ENCODE assay signal across 8 cellular contexts in the genomic region with DNA sequence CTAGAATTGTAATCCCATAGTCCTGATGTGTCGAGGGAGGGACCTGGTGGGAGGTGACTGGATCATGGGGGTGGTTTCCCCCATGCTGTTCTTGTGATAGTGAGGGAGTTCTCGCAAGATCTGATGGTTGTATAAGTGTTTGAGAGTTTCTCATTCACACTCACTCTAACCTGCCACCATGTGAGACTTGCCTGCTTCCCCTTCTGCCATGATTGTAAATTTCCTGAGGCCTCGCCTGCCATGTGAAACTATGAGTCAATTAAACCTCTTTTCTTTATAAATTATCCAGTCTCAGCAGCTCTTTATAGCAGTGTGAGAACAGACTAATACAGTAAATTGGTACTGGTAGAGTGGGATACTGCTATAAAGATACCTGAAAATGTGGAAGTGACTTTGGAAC. TPM values are rescaled to one million over a fixed set of nuclear protein-coding genes. Genes with fewer than 3 reads are reported as not detected.
DNase-seq lines count a peak whose midpoint lies in the region; ATAC-seq and TF ChIP-seq lines count a peak whose summit lies in the region.
"Not testable (repeated sequence)": the region's sequence is repeated elsewhere in the genome, so short reads cannot be mapped to it uniquely, and the experiment has no call there.

No MANE protein-coding gene starts in this region.

- peaks cover 35% of the 10 kb centered on the region for H3K4me1 Mint-ChIP-seq in activated CD8-positive, alpha-beta T cell treated with anti-CD3 and anti-CD28 coated beads for 36 hours (ENCODE audit: low read depth)
- H3K4me1 Mint-ChIP-seq in activated T-cell treated with anti-CD3 and anti-CD28 coated beads, Interleukin-2, amount 50 U/mL, for 4 hours (ENCODE audit: low read depth): peaks cover 31% of the 10 kb centered on the region
- peaks cover 36% of the 10 kb centered on the region for H3K4me1 Mint-ChIP-seq in activated naive CD8-positive, alpha-beta T cell (ENCODE audit: low read depth)
- peaks cover 40% of the 10 kb centered on the region for H3K4me1 Mint-ChIP-seq in chondrocyte (ENCODE audit: low read depth)

- not testable (repeated sequence) for H4K5ac ChIP-seq in mesendoderm (ENCODE audit: low read length)

- H3K9ac ChIP-seq in mesendoderm (ENCODE audit: low read length): not testable (repeated sequence)

- H3K56ac ChIP-seq in mesendoderm (ENCODE audit: low read length): not testable (repeated sequence)

- not testable (repeated sequence) for H3K27ac Mint-ChIP-seq in activated CD8-positive, alpha-beta T cell treated with anti-CD3 and anti-CD28 coated beads for 36 hours; activated naive CD8-positive, alpha-beta T cell
- peak overlapping the region; percentile 6 for H3K27ac Mint-ChIP-seq in chondrocyte (ENCODE audit: unreplicated experiment)

- H2BK5ac ChIP-seq in mesendoderm (ENCODE audit: low read length): not testable (repeated sequence)

- not testable (repeated sequence) for H3K27ac ChIP-seq in mesendoderm (ENCODE audit: low read depth, low read length)

- not testable (repeated sequence) for H3K4me1 ChIP-seq in mesendoderm (ENCODE audit: control insufficient read depth, low read depth, low read length)

- not testable (repeated sequence) for H2BK120ac ChIP-seq in mesendoderm (ENCODE audit: low read depth, low read length)

- H3K27me3 Mint-ChIP-seq in activated CD8-positive, alpha-beta T cell treated with anti-CD3 and anti-CD28 coated beads for 36 hours; activated T-cell treated with anti-CD3 and anti-CD28 coated beads, Interleukin-2, amount 50 U/mL, for 4 hours (ENCODE audit: low read depth); activated naive CD8-positive, alpha-beta T cell; chondrocyte (ENCODE audit: low read depth): not testable (repeated sequence)

- peaks cover 50% of the 10 kb centered on the region for H3K36me3 Mint-ChIP-seq in activated CD8-positive, alpha-beta T cell treated with anti-CD3 and anti-CD28 coated beads for 36 hours (ENCODE audit: low read depth)
- peaks cover 39% of the 10 kb centered on the region for H3K36me3 Mint-ChIP-seq in activated T-cell treated with anti-CD3 and anti-CD28 coated beads, Interleukin-2, amount 50 U/mL, for 4 hours (ENCODE audit: insufficient read depth)
- peaks cover 33% of the 10 kb centered on the region for H3K36me3 Mint-ChIP-seq in activated naive CD8-positive, alpha-beta T cell
- H3K36me3 Mint-ChIP-seq in chondrocyte (ENCODE audit: low read depth): peaks cover 15% of the 10 kb centered on the region

- TF ChIP-seq CTCF in activated CD8-positive, alpha-beta T cell treated with anti-CD3 and anti-CD28 coated beads for 36 hours (IDR thresholded peaks at IDR 0.05); chondrocyte (IDR thresholded peaks at IDR 0.05): not testable (repeated sequence)

- not testable (repeated sequence) for H3K36me3 ChIP-seq in mesendoderm (ENCODE audit: control insufficient read depth, insufficient read depth, low read length)

- not testable (repeated sequence) for H2AK5ac ChIP-seq in mesendoderm (ENCODE audit: low read length)

- H3K4me3 Mint-ChIP-seq in activated CD8-positive, alpha-beta T cell treated with anti-CD3 and anti-CD28 coated beads for 36 hours; activated T-cell treated with anti-CD3 and anti-CD28 coated beads, Interleukin-2, amount 50 U/mL, for 4 hours; chondrocyte (ENCODE audit: unreplicated experiment): not testable (repeated sequence)
- H3K4me3 Mint-ChIP-seq in activated naive CD8-positive, alpha-beta T cell: peak overlapping the region; percentile 28

- not testable (repeated sequence) for H2BK15ac ChIP-seq in mesendoderm (replicated peaks; ENCODE audit: low read depth)

- WGBS in mesendoderm (ENCODE audit: extremely low coverage, insufficient coverage, low lambda C conversion rate): no CpG with 5 or more reads among the region's 3 CpGs

- ATAC-seq in activated CD8-positive, alpha-beta T cell treated with anti-CD3 and anti-CD28 coated beads for 36 hours: peak; percentile 30
- peak; percentile 18 to 34 for ATAC-seq in activated T-cell treated with anti-CD3 and anti-CD28 coated beads, Interleukin-2, amount 50 U/mL, for 4 hours
- peak; percentile 43 for ATAC-seq in stimulated activated naive CD8-positive, alpha-beta T cell treated with anti-CD3 and anti-CD28 coated beads, Interleukin-15, Interleukin-2, amounts not matched to agents 100 U/mL and 50 U/mL, for 24 hours

- POLR2A ChIA-PET in activated CD8-positive, alpha-beta T cell treated with anti-CD3 and anti-CD28 coated beads for 36 hours (lab: Charles Lee): not testable (repeated sequence)

- not testable (repeated sequence) for H3K4me2 ChIP-seq in mesendoderm (ENCODE audit: low read length)

- H3K18ac ChIP-seq in mesendoderm (ENCODE audit: low read length): not testable (repeated sequence)

- not testable (repeated sequence) for H3K4ac ChIP-seq in mesendoderm (ENCODE audit: low read depth, low read length)

- intact Hi-C loops in activated CD8-positive, alpha-beta T cell treated with anti-CD3 and anti-CD28 coated beads for 36 hours (cut with micrococcal nuclease): not testable (repeated sequence)

- not testable (repeated sequence) for H3K4me3 ChIP-seq in mesendoderm (ENCODE audit: low read length)

- not testable (repeated sequence) for H3K79me1 ChIP-seq in mesendoderm (ENCODE audit: low read length)

- CTCF ChIA-PET in activated CD8-positive, alpha-beta T cell treated with anti-CD3 and anti-CD28 coated beads for 36 hours (lab: Charles Lee): not testable (repeated sequence)

- H3K27me3 ChIP-seq in mesendoderm (ENCODE audit: insufficient read depth, low read length, poor library complexity): not testable (repeated sequence)

- not testable (repeated sequence) for H4K8ac ChIP-seq in mesendoderm (ENCODE audit: low read depth, low read length)

- H3K9me3 Mint-ChIP-seq in activated CD8-positive, alpha-beta T cell treated with anti-CD3 and anti-CD28 coated beads for 36 hours: peaks cover 31% of the 10 kb centered on the region
- H3K9me3 Mint-ChIP-seq in activated T-cell treated with anti-CD3 and anti-CD28 coated beads, Interleukin-2, amount 50 U/mL, for 4 hours: peaks cover 22% of the 10 kb centered on the region
- not testable (repeated sequence) for H3K9me3 Mint-ChIP-seq in activated naive CD8-positive, alpha-beta T cell (ENCODE audit: low read depth); chondrocyte (ENCODE audit: low read depth)

- H3K23ac ChIP-seq in mesendoderm (ENCODE audit: low read length): not testable (repeated sequence)

- DNase-seq in MV-4-11 (lab: John Stamatoyannopoulos, UW) (peak; percentile 47), mesendoderm (peak; percentile 15)
- peak; percentile 30 for DNase-seq in activated CD8-positive, alpha-beta T cell treated with anti-CD3 and anti-CD28 coated beads for 36 hours
- DNase-seq in activated T-cell treated with anti-CD3 and anti-CD28 coated beads, Interleukin-2, amount 50 U/mL, for 4 hours; chondrocyte (ENCODE audit: low spot score); stimulated activated naive CD8-positive, alpha-beta T cell treated with anti-CD3 and anti-CD28 coated beads, Interleukin-15, Interleukin-2, amounts not matched to agents 100 U/mL and 50 U/mL, for 24 hours: not testable (repeated sequence)
- peak; percentile 18 for DNase-seq in stimulated activated CD4-positive, alpha-beta T cell treated with anti-CD3 and anti-CD28 coated beads, Interleukin-15, amount 100 ng/mL, for 24 hours

- H3K79me2 ChIP-seq in mesendoderm (ENCODE audit: control insufficient read depth, insufficient read depth, low read length): not testable (repeated sequence)

RNA-seq across cellular contexts. Expression of gene PTBP3, which starts 50.6 kb away (rescaled TPM):
- total RNA-seq in activated CD8-positive, alpha-beta T cell treated with anti-CD3 and anti-CD28 coated beads for 36 hours: 100 to 1,000 TPM; 108 to 120 TPM
- total RNA-seq in activated T-cell treated with anti-CD3 and anti-CD28 coated beads, Interleukin-2, amount 50 U/mL, for 4 hours: 10 to 100 TPM; 73.1 to 81.1 (median 73.5) TPM
- 43.6 to 56.7 TPM (median 55.1 TPM) in 3 replicates for total RNA-seq in chondrocyte
- polyA plus RNA-seq in mesendoderm (2013, experiment 1 of 2): 73.2 TPM
- 73.4 TPM for polyA plus RNA-seq in mesendoderm (2013, experiment 2 of 2)
